2 cellular contexts compared by ENCODE assay signal in the genomic region with DNA sequence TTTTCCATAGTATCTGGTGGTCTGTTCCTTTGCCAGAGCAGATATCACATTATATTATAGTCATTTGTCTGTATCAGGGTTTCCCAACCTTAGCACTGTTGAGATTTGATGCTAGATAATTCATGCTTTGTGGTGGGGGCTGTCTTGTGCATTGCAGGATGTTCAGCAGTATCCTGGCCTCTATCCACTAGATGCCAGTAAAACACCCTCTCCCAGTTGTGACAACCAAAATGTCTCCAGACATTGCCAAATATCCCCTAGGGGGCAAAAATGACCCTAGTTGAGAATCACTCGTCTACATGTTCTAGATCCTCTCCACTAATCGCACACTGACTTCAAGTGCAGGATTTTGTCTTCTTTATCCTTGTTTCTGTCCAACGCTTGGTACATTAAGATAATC.
TF ChIP-seq lines count a peak whose summit lies in the region.

No MANE protein-coding gene starts in this region.

TF ChIP-seq in GM23338, 12 proteins besides CTCF, POLR2A, EP300 and RAD21:
- TF ChIP-seq ZNF114 (CRISPR knock-in tag; IDR thresholded peaks at IDR 0.05) = no peak
- no peak for TF ChIP-seq EZH2phosphoT487 (IDR thresholded peaks at IDR 0.05; ENCODE audit: unreplicated experiment)
- TF ChIP-seq NANOG (IDR thresholded peaks at IDR 0.05; ENCODE audit: borderline replicate concordance) = no peak
TF ChIP-seq in GM23338: peak in this region for 0.

TF ChIP-seq in K562, 482 proteins besides CTCF, POLR2A, EP300 and RAD21 (continued from another document):
- no peak for TF ChIP-seq MITF (IDR thresholded peaks at IDR 0.05)
- no peak for TF ChIP-seq U2AF2 (optimal IDR thresholded peaks at IDR 0.05; ENCODE audit: low read depth, low read length)
- TF ChIP-seq RHOXF2B (CRISPR knock-in tag; conservative IDR thresholded peaks at IDR 0.05) = no peak
- no peak for TF ChIP-seq ZBTB9 (CRISPR knock-in tag; IDR thresholded peaks at IDR 0.05)
- TF ChIP-seq ZFP91 (CRISPR knock-in tag; IDR thresholded peaks at IDR 0.05) = no peak
- no peak for TF ChIP-seq ZNF507 (tag; conservative IDR thresholded peaks at IDR 0.05)
- no peak for TF ChIP-seq FOXK1 (CRISPR knock-in tag; IDR thresholded peaks at IDR 0.05; ENCODE audit: borderline replicate concordance)
- no peak for TF ChIP-seq DACH1 (IDR thresholded peaks at IDR 0.05; ENCODE audit: partially characterized antibody)
- no peak for TF ChIP-seq STAT6 (CRISPR knock-in tag; IDR thresholded peaks at IDR 0.05)
- TF ChIP-seq E2F3 (CRISPR knock-in tag; IDR thresholded peaks at IDR 0.05) = no peak
- no peak for TF ChIP-seq ILK (tag; IDR thresholded peaks at IDR 0.05; ENCODE audit: borderline replicate concordance, low read depth)
- TF ChIP-seq SPI1 (IDR thresholded peaks at IDR 0.05; ENCODE audit: borderline replicate concordance, low read depth, low read length) = no peak
- TF ChIP-seq, protein P1, sequence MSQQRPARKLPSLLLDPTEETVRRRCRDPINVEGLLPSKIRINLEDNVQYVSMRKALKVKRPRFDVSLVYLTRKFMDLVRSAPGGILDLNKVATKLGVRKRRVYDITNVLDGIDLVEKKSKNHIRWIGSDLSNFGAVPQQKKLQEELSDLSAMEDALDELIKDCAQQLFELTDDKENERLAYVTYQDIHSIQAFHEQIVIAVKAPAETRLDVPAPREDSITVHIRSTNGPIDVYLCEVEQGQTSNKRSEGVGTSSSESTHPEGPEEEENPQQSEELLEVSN (IDR thresholded peaks at IDR 0.05; ENCODE audit: borderline replicate concordance in 1 of 2, extremely low read depth in 1 of 2, insufficient read depth in 1 of 2, insufficient read length in 1 of 2, low read depth in 1 of 2, low read length in 1 of 2, poor library complexity in 1 of 2, severe bottlenecking in 1 of 2) = no peak
- no peak for TF ChIP-seq RBFOX2 (IDR thresholded peaks at IDR 0.05; ENCODE audit: low read depth, low read length)
- no peak for TF ChIP-seq ATF1 (CRISPR knock-in tag; IDR thresholded peaks at IDR 0.05)
- no peak for TF ChIP-seq ATF1 (tag; IDR thresholded peaks at IDR 0.05)
- TF ChIP-seq RBM14 (IDR thresholded peaks at IDR 0.05; ENCODE audit: borderline replicate concordance, insufficient read depth, low read depth, low read length) = no peak
- no peak for TF ChIP-seq SRSF7 (optimal IDR thresholded peaks at IDR 0.05; ENCODE audit: low read depth, low read length)
